ENCODE assay signal across 8 cellular contexts in genomic region chr12:64451687-64452558, GRCh38. TPM values are rescaled to one million over a fixed set of nuclear protein-coding genes. Genes with fewer than 3 reads are reported as not detected.
A peak's percentile ranks its signal among the peaks of the same experiment; 100 is the strongest.
DNase-seq lines count a peak whose midpoint lies in the region; ATAC-seq and TF ChIP-seq lines count a peak whose summit lies in the region.

Gene TBK1 (plus strand): TSS chr12:64452120. CDS start chr12:64455871, 3,751 bp downstream.

- peaks cover under 1% of the 10 kb centered on the region for H3K4me1 ChIP-seq in BE2C

- H3K9me3 ChIP-seq in BE2C, result no peaks in the 10 kb centered on the region

- TF ChIP-seq CTCF in BE2C (IDR thresholded peaks at IDR 0.05; ENCODE audit: low read depth, low read length) (no peak), dorsolateral prefrontal cortex (IDR thresholded peaks at IDR 0.05 in 54 of 56, conservative IDR thresholded peaks at IDR 0.05 in 2 of 56; ENCODE audit: low read depth in 1 of 56, partially characterized antibody in 56 of 56) (peak in 27 of 56 donors; percentile 0 to 61 (median 30)), lower leg skin (IDR thresholded peaks at IDR 0.05) (no peak)

- intact Hi-C loops in dorsolateral prefrontal cortex (cut with DNase I) (loop anchor here (2.0 to 5.0 kb wide), 2 partner anchors 47 to 50 kb away; partner anchors contain the start of gene XPOT (in 2 of the 2)), lower leg skin (cut with DNase I; ENCODE audit: low total_unique reads) (no loop called here)

- H3K36me3 ChIP-seq in BE2C, result peaks cover 29% of the 10 kb centered on the region

- H3K4me3 ChIP-seq in BE2C (ENCODE audit: low read depth, low read length) (peak within 1 kb of the TSS; percentile 87), dorsolateral prefrontal cortex (peak within 1 kb of the TSS; percentile 66 to 100 (median 93)), lower leg skin (ENCODE audit: low read depth, poor library complexity, severe bottlenecking) (peak within 1 kb of the TSS; percentile 91)

- TF ChIP-seq POLR2A in lower leg skin (IDR thresholded peaks at IDR 0.05), result peak in 1 of 2 donors; percentile 49

- no peaks in the 10 kb centered on the region for H3K27me3 ChIP-seq in BE2C
- no peaks in the 10 kb centered on the region for H3K27me3 ChIP-seq in dorsolateral prefrontal cortex

- DNase-seq in BE2C, result peak; percentile 94
- DNase-seq in NCI-H524 treated with DMSO at 0.1 percent for 48 hours (lab: John Stamatoyannopoulos, UW), result peak; percentile 63
- peak; percentile 36 for DNase-seq in activated CD4-positive, alpha-beta T cell treated with anti-CD3 and anti-CD28 coated beads, Interleukin-2, amount 50 U/mL, for 1 hour
- DNase-seq in dorsolateral prefrontal cortex, result peak; percentile 81 to 96 (median 91)
- peak; percentile 82 to 97 for DNase-seq in lower leg skin (ENCODE audit: low spot score in 2 of 2)
- peak; percentile 54 to 66 for DNase-seq in stimulated activated CD4-positive, alpha-beta T cell treated with anti-CD3 and anti-CD28 coated beads, Interleukin-4, amount 100 ng/mL, for 48 hours (ENCODE audit: low read depth in 2 of 2)

- ATAC-seq in GM19035 (IDR thresholded peaks at IDR 0.05; ENCODE audit: unreplicated experiment) (peak; percentile 91), HG03342 (IDR thresholded peaks at IDR 0.05; ENCODE audit: unreplicated experiment) (peak; percentile 87)

- 0% methylated on average over 18 to 39 of the region's 94 CpGs for WGBS in lower leg skin, 2 donors

- H3K27ac ChIP-seq in dorsolateral prefrontal cortex, result peak within 1 kb of the TSS; percentile 66 to 98 (median 94)

RNA-seq across cellular contexts. Expression of gene TBK1, which starts in this region (rescaled TPM):
- 14.4 TPM for polyA plus RNA-seq in BE2C (2012; ENCODE audit: insufficient read depth, insufficient read length, low read depth)
- total RNA-seq in dorsolateral prefrontal cortex (10 to 100 TPM; 17.5 to 41.7 (median 28.7) TPM), lower leg skin (10 to 100 TPM; 16.3 to 30.1 (median 17.3) TPM)

Comparison
In these comparisons a context has a peak if more than half of its experiments do, and no peak if none do; other contexts are left out.
1. Peak in every context shown above with its lines: DNase-seq, ATAC-seq, H3K4me3 ChIP-seq and H3K27ac ChIP-seq.
2. DNase-seq: peak in every context shown above with its lines; median percentile 94 in BE2C; 91 in dorsolateral prefrontal cortex; 90 in lower leg skin; 63 in NCI-H524 treated with DMSO at 0.1 percent for 48 hours; 60 in stimulated activated CD4-positive, alpha-beta T cell treated with anti-CD3 and anti-CD28 coated beads, Interleukin-4, amount 100 ng/mL, for 48 hours; 36 in activated CD4-positive, alpha-beta T cell treated with anti-CD3 and anti-CD28 coated beads, Interleukin-2, amount 50 U/mL, for 1 hour.